In the genomic region with DNA sequence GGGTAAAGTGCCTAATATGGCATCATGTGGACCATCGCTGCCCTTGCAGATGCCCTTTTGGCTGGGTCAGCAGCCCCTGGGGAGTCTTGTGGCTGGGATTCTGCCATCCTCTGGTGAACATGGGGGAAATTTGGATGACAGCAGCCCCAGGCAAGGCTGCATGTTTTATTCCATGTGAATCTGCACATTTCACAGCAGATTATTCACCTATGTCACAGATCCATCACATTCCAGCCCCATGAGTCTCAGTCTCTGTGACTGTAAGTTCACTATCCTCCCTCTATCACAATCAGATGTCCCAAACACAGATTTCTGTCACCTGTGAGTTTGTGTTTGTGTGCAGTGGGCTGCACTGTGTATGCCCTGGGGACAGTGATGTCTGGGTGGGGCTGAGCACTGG, we compare ENCODE assay signal across 18 cellular contexts. TPM values are rescaled to one million over a fixed set of nuclear protein-coding genes. Genes with fewer than 3 reads are reported as not detected.
DNase-seq lines count a peak whose midpoint lies in the region; ATAC-seq lines count a peak whose summit lies in the region.
"Had no signal": no experiment of that assay in that cellular context is flagged by ENCODE, and none has a peak within 500 bp of the region (broad histone marks: within the 10 kb centered on the region; RNA-seq: fewer than 3 reads in every experiment).

No MANE protein-coding gene starts in this region.

- no peaks in the 10 kb centered on the region for H3K27me3 ChIP-seq in adipocyte (replicated peaks; ENCODE audit: control insufficient read depth, insufficient read depth, low read length)

- DNase-seq in Caki2 (ENCODE audit: low read depth) (peak; percentile 35), HS-5 (ENCODE audit: low read depth) (peak; percentile 6), adipocyte (ENCODE audit: low read depth) (peak; percentile 1), renal cortical epithelial cell (ENCODE audit: low read depth) (peak; percentile 2), dermis blood vessel endothelial cell (no peak), UCSD-AML1 (lab: John Stamatoyannopoulos, UW; ENCODE audit: unreplicated experiment) (no peak)
- DNase-seq: CD4-positive, alpha-beta memory T cell; DMS79; GF-D8; NCI-H1436; NCI-H2029; NCI-H510A; NCI-H774; SW 1271 had no signal

- peaks cover 5% of the 10 kb centered on the region for H3K9me3 ChIP-seq in adipocyte (ENCODE audit: control insufficient read depth, low read length)

- H3K36me3 ChIP-seq in adipocyte (ENCODE audit: control insufficient read depth, insufficient read depth, low read length, severe bottlenecking): no peaks in the 10 kb centered on the region

- no peak overlapping the region for H3K4me3 ChIP-seq in adipocyte (ENCODE audit: low read length)

- in situ Hi-C loops in Caki2 (cut with HindIII; ENCODE audit: low pct_unique_long_range_greater_than_20kb, low sequenced_read_pairs): no loop called here

- ATAC-seq in HG03521 (IDR thresholded peaks at IDR 0.05; ENCODE audit: unreplicated experiment): no peak

- H3K4me1 ChIP-seq in adipocyte (ENCODE audit: control insufficient read depth, insufficient read depth, low read length): no peaks in the 10 kb centered on the region

- no peak overlapping the region for H3K9ac ChIP-seq in adipocyte (ENCODE audit: low read length)

RNA-seq across cellular contexts. Expression of a gene that starts 36.8 kb away (rescaled TPM):
- not detected in 2 replicates for total RNA-seq in Caki2 (2014; rRNA removed; shearing (Covaris generic); ENCODE audit: low replicate concordance)
- 1.1 and 2.1 TPM in 2 replicates for total RNA-seq in renal cortical epithelial cell
- total RNA-seq in dermis blood vessel endothelial cell: 0.19 TPM in 1 of 2 replicates, not detected in the other
- total RNA-seq: A673; B cell; CD4-positive, alpha-beta memory T cell had no signal

RNA-seq across cellular contexts. Expression of a gene that starts 47.4 kb away (rescaled TPM):
- total RNA-seq in Caki2 (2014; rRNA removed; shearing (Covaris generic); ENCODE audit: low replicate concordance): 6.5 and 10.9 TPM in 2 replicates
- total RNA-seq in renal cortical epithelial cell (1.7 and 2.5 TPM in 2 replicates), dermis blood vessel endothelial cell (0.05 TPM in 1 of 2 replicates, not detected in the other)
- total RNA-seq: A673; B cell; CD4-positive, alpha-beta memory T cell; SK-MEL-5 had no signal

Comparison
In these comparisons a context has a peak if more than half of its experiments do, and no peak if none do; other contexts are left out.
1. DNase-seq: peak in Caki2 (single experiment), HS-5 (single experiment), adipocyte (single experiment) and renal cortical epithelial cell (single experiment); none in dermis blood vessel endothelial cell (single experiment) and UCSD-AML1 (single experiment).